In genomic region chr7:108498481-108498880, GRCh38 we compare ENCODE assay signal across 2 cellular contexts.
TF ChIP-seq lines count a peak whose summit lies in the region.

No MANE protein-coding gene starts in this region.

TF ChIP-seq in A549, 52 proteins besides CTCF, POLR2A, EP300 and RAD21:
- TF ChIP-seq MAFK (IDR thresholded peaks at IDR 0.05; ENCODE audit: partially characterized antibody) (peak; percentile 69), EHMT2 (IDR thresholded peaks at IDR 0.05; ENCODE audit: low read depth) (no peak)

TF ChIP-seq in K562, 482 proteins besides CTCF, POLR2A, EP300 and RAD21:
- TF ChIP-seq ATF7 (IDR thresholded peaks at IDR 0.05): no peak
- TF ChIP-seq ELF4 (CRISPR knock-in tag; IDR thresholded peaks at IDR 0.05): no peak
- TF ChIP-seq C11orf30 (IDR thresholded peaks at IDR 0.05; ENCODE audit: low read depth): peak; percentile 49; the same call in 1 of the 2 replicates
- TF ChIP-seq MAFF (IDR thresholded peaks at IDR 0.05; ENCODE audit: low read length): peak; percentile 55; the same call in 1 of the 2 replicates
- peak; percentile 38 for TF ChIP-seq MAFG (tag; conservative IDR thresholded peaks at IDR 0.05)
- TF ChIP-seq PATZ1 (CRISPR knock-in tag; IDR thresholded peaks at IDR 0.05; ENCODE audit: borderline replicate concordance): no peak
- no peak for TF ChIP-seq FOXK2 (conservative IDR thresholded peaks at IDR 0.05 in 1 of 2, IDR thresholded peaks at IDR 0.05 in 1 of 2; ENCODE audit: low read depth in 2 of 2)
- no peak for TF ChIP-seq NCOR1 (IDR thresholded peaks at IDR 0.05)
- no peak for TF ChIP-seq KLF16 (IDR thresholded peaks at IDR 0.05)
- peak; percentile 72 for TF ChIP-seq ZNF316 (IDR thresholded peaks at IDR 0.05)
- TF ChIP-seq NFYB (IDR thresholded peaks at IDR 0.05; ENCODE audit: extremely low read depth, insufficient read length): no peak
- no peak for TF ChIP-seq ZBTB7A (IDR thresholded peaks at IDR 0.05; ENCODE audit: borderline replicate concordance, control insufficient read depth, low read depth, low read length)
- no peak for TF ChIP-seq SREBF2 (CRISPR knock-in tag; IDR thresholded peaks at IDR 0.05)
- no peak for TF ChIP-seq ZNF398 (CRISPR knock-in tag; IDR thresholded peaks at IDR 0.05)
- TF ChIP-seq ELK1 (CRISPR knock-in tag; IDR thresholded peaks at IDR 0.05): no peak
